ENCODE assay signal across 26 cellular contexts in genomic region chr3:122886251-122886650, GRCh38.
"Had no signal": no experiment of that assay in that cellular context is flagged by ENCODE, and none has a peak within 500 bp of the region (broad histone marks: within the 10 kb centered on the region; RNA-seq: fewer than 3 reads in every experiment).

No MANE protein-coding gene starts in this region.

- H3K27ac ChIP-seq: ascending aorta, breast epithelium, cardiac muscle cell, coronary artery, dorsolateral prefrontal cortex, gastrocnemius medialis, heart left ventricle had no signal

- H3K36me3 ChIP-seq: breast epithelium, cardiac muscle cell had no signal

- H3K27me3 ChIP-seq: ascending aorta, breast epithelium, cardiac muscle cell, dorsolateral prefrontal cortex, gastrocnemius medialis, heart left ventricle had no signal

- H3K4me1 ChIP-seq: breast epithelium had no signal

- H3K9me3 ChIP-seq: ascending aorta, breast epithelium, gastrocnemius medialis, heart left ventricle had no signal

- DNase-seq: activated CD4-positive, alpha-beta memory T cell treated with anti-CD3 and anti-CD28 coated beads, Interleukin-2, amount 10 ng/mL, durations not matched to agents 7 days and 5 days; activated CD4-positive, alpha-beta T cell treated with anti-CD3 and anti-CD28 coated beads for 36 hours; activated CD4-positive, alpha-beta T cell treated with anti-CD3 and anti-CD28 coated beads, Interleukin-2, amount 10 ng/mL, durations not matched to agents 24 days and 14 days; activated CD4-positive, alpha-beta T cell treated with anti-CD3 and anti-CD28 coated beads, Interleukin-2, amount 50 U/mL, for 4 hours; activated CD4-positive, CD25-positive, alpha-beta regulatory T cell; activated CD4-positive, CD25-positive, alpha-beta regulatory T cell treated with anti-CD3 and anti-CD28 coated beads, Interleukin-2, amount 50 U/mL, for 72 hours; activated CD8-positive, alpha-beta memory T cell treated with anti-CD3 and anti-CD28 coated beads, Interleukin-2, amount 50 U/mL, for 48 hours; activated gamma-delta T cell; activated naive CD4-positive, alpha-beta T cell; activated naive CD4-positive, alpha-beta T cell treated with anti-CD3 and anti-CD28 coated beads, Interleukin-2, amount 10 ng/mL, durations not matched to agents 7 days and 5 days; activated naive CD8-positive, alpha-beta T cell treated with anti-CD3 and anti-CD28 coated beads, Interleukin-2, amount 10 ng/mL, durations not matched to agents 7 days and 5 days; activated T-cell treated with anti-CD3 and anti-CD28 coated beads for 4 hours; activated T-cell treated with anti-CD3 and anti-CD28 coated beads, Interleukin-2, amount 50 U/mL, for 24 hours; activated T-cell treated with anti-CD3 and anti-CD28 coated beads, Interleukin-2, amount 50 U/mL, for 72 hours; dorsolateral prefrontal cortex; effector memory CD4-positive, alpha-beta T cell; endodermal cell; foreskin fibroblast; gastrocnemius medialis; glutamatergic neuron; heart left ventricle; T-helper 2 cell had no signal

- H3K4me3 ChIP-seq: ascending aorta, breast epithelium, cardiac muscle cell, coronary artery, dorsolateral prefrontal cortex, gastrocnemius medialis, heart left ventricle had no signal
